In the genomic region with DNA sequence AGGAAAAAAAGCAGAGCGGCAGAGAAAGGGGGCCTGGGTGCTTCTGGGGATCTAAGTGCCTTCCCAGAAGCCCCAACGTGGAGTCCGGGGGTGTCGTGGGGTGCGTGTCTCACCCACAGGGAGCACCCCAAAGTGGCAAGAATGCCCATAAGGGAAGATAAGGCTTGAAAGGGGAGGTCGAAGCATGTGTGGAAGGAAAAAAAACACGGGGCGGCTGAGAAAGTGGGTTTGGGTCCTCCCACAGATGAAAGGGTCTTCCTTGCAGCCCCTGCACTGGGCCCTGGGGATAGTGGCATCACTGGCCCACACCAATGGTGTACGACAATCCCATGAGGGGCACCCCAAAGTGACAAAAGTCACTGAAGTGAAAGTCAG, we compare ENCODE assay signal across 23 cellular contexts.
DNase-seq lines count a peak whose midpoint lies in the region; ATAC-seq, FAIRE-seq and TF ChIP-seq lines count a peak whose summit lies in the region.
"Had no signal": no experiment of that assay in that cellular context is flagged by ENCODE, and none has a peak within 500 bp of the region (broad histone marks: within the 10 kb centered on the region; RNA-seq: fewer than 3 reads in every experiment).

No MANE protein-coding gene starts in this region.

- H3K4me3 ChIP-seq in A549: no peak overlapping the region
- H3K4me3 ChIP-seq in BE2C (ENCODE audit: low read depth, low read length): no peak overlapping the region
- H3K4me3 ChIP-seq: MG63 had no signal

- H3K4me1 ChIP-seq in A549: no peaks in the 10 kb centered on the region
- H3K4me1 ChIP-seq in BE2C: no peaks in the 10 kb centered on the region

- 28% methylated on average over 9 of the region's 9 CpGs for WGBS in A549 (ENCODE audit: missing lambda C conversion rate)

- intact Hi-C loops in cardiac septum (cut with DNase I) (no loop called here), posterior vena cava (cut with DNase I) (no loop called here)

- no peak for TF ChIP-seq EP300 in A549 (IDR thresholded peaks at IDR 0.05)

- H3K27ac ChIP-seq in A549: no peak overlapping the region
- H3K27ac ChIP-seq: RWPE1 had no signal

- H3K4me2 ChIP-seq in A549: peak overlapping the region; percentile 36; the same call in 1 of the 3 replicates

- POLR2A ChIA-PET in A549 (lab: Yijun Ruan, JAX): no interaction called here

- no peak for TF ChIP-seq CTCF in A549 (IDR thresholded peaks at IDR 0.05)
- no peak for TF ChIP-seq CTCF in BE2C (IDR thresholded peaks at IDR 0.05; ENCODE audit: low read depth, low read length)

- no peaks in the 10 kb centered on the region for H3K36me3 ChIP-seq in BE2C
- H3K36me3 ChIP-seq: MG63 had no signal

- TF ChIP-seq POLR2A in A549 (IDR thresholded peaks at IDR 0.05; ENCODE audit: low read length): no peak

- DNase-seq in A549 (ENCODE audit: low read depth in 1 of 2, low spot score in 1 of 2): no peak
- DNase-seq in BE2C: peak; percentile 0
- DNase-seq in cardiac septum (ENCODE audit: low spot score): peak; percentile 31
- DNase-seq in posterior vena cava (ENCODE audit: low spot score): peak; percentile 38
- DNase-seq: Calu3, DMS79 treated with DMSO at 0.1 percent for 48 hours, IMR-90, KG1, MG63, NCI-H1417, NCI-H187, NCI-H2081 treated with DMSO at 0.1 percent for 48 hours, NCI-H2171, NCI-H226, NCI-H510A, NCI-H69 had no signal

- H3K9me3 ChIP-seq in A549 (no peaks in the 10 kb centered on the region), BE2C (no peaks in the 10 kb centered on the region; the same call in 1 of the 2 replicates)
- H3K9me3 ChIP-seq: MG63 had no signal

- no peaks in the 10 kb centered on the region for H3K27me3 ChIP-seq in BE2C
- H3K27me3 ChIP-seq: MG63 had no signal

- TF ChIP-seq RAD21 in A549 (conservative IDR thresholded peaks at IDR 0.05 in 1 of 2, IDR thresholded peaks at IDR 0.05 in 1 of 2): no peak

- FAIRE-seq in A549 (lab: Jason Lieb, UNC): no peak
- FAIRE-seq: GM12892 had no signal

- CTCF ChIA-PET in A549 (lab: Yijun Ruan, JAX): no interaction called here

- ATAC-seq in A549 (no peak), HG03439 (IDR thresholded peaks at IDR 0.05; ENCODE audit: unreplicated experiment) (no peak), HG03095 (IDR thresholded peaks at IDR 0.05; ENCODE audit: unreplicated experiment) (no peak), HG02870 (IDR thresholded peaks at IDR 0.05; ENCODE audit: unreplicated experiment) (no peak)
- ATAC-seq: HCT116, Panc1 had no signal

TF ChIP-seq in A549, 52 proteins besides CTCF, POLR2A, EP300 and RAD21:
- TF ChIP-seq, protein P1, sequence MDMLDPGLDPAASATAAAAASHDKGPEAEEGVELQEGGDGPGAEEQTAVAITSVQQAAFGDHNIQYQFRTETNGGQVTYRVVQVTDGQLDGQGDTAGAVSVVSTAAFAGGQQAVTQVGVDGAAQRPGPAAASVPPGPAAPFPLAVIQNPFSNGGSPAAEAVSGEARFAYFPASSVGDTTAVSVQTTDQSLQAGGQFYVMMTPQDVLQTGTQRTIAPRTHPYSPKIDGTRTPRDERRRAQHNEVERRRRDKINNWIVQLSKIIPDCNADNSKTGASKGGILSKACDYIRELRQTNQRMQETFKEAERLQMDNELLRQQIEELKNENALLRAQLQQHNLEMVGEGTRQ (IDR thresholded peaks at IDR 0.05): no peak
- no peak for TF ChIP-seq ZC3H11A (IDR thresholded peaks at IDR 0.05)

Comparison
In these comparisons a context has a peak if more than half of its experiments do, and no peak if none do; other contexts are left out.
1. DNase-seq: peak in BE2C (single experiment), cardiac septum (single experiment) and posterior vena cava (single experiment); none in A549 (0 of 2).